Comparison of ENCODE assay signal across 30 cellular contexts in genomic region chr5:96712100-96712746, GRCh38. TPM values are rescaled to one million over a fixed set of nuclear protein-coding genes. Genes with fewer than 3 reads are reported as not detected.
A peak's percentile ranks its signal among the peaks of the same experiment; 100 is the strongest.
DNase-seq lines count a peak whose midpoint lies in the region; ATAC-seq and TF ChIP-seq lines count a peak whose summit lies in the region.
"Had no signal": no experiment of that assay in that cellular context is flagged by ENCODE, and none has a peak within 500 bp of the region (broad histone marks: within the 10 kb centered on the region; RNA-seq: fewer than 3 reads in every experiment).

No MANE protein-coding gene starts in this region.

- no peak overlapping the region for H3K4me3 ChIP-seq in CD8-positive, alpha-beta memory T cell (ENCODE audit: low read length)
- H3K4me3 ChIP-seq: cardiac muscle cell, coronary artery, skin epidermis, suprapubic skin, upper lobe of left lung had no signal

- no peak for TF ChIP-seq CTCF in progenitor cell of endocrine pancreas (IDR thresholded peaks at IDR 0.05; ENCODE audit: unreplicated experiment)

- H3K4me1 ChIP-seq in CD8-positive, alpha-beta memory T cell (ENCODE audit: insufficient read depth, low read length): peaks cover 34% of the 10 kb centered on the region

- no peak overlapping the region for H3K4me3 Mint-ChIP-seq in activated naive CD4-positive, alpha-beta T cell treated with anti-CD3 and anti-CD28 coated beads for 36 hours
- H3K4me3 Mint-ChIP-seq in CD8-positive, alpha-beta memory T cell: no peak overlapping the region
- H3K4me3 Mint-ChIP-seq in central memory CD8-positive, alpha-beta T cell: no peak overlapping the region
- no peak overlapping the region for H3K4me3 Mint-ChIP-seq in progenitor cell of endocrine pancreas (ENCODE audit: low read depth)
- H3K4me3 Mint-ChIP-seq: activated CD8-positive, alpha-beta T cell treated with anti-CD3 and anti-CD28 coated beads, Interleukin-2, amount 10 ng/mL, durations not matched to agents 7 days and 5 days; activated naive CD4-positive, alpha-beta T cell treated with anti-CD3 and anti-CD28 coated beads, Interleukin-2, amount 50 U/mL, for 24 hours; naive B cell; T-helper 1 cell treated with Interleukin-12 subunit alpha and Interleukin-12 subunit beta and Interleukin-4 antibody, amounts not matched to agents 30 μg/mL and 1 μg/mL, for 36 hours had no signal

- H3K36me3 ChIP-seq in CD8-positive, alpha-beta memory T cell (ENCODE audit: insufficient read depth, low read length): no peaks in the 10 kb centered on the region
- H3K36me3 ChIP-seq: cardiac muscle cell, suprapubic skin, upper lobe of left lung had no signal

- intact Hi-C loops in activated naive CD4-positive, alpha-beta T cell treated with anti-CD3 and anti-CD28 coated beads for 36 hours (cut with micrococcal nuclease): no loop called here

- no peak for DNase-seq in activated naive CD4-positive, alpha-beta T cell treated with anti-CD3 and anti-CD28 coated beads for 36 hours
- DNase-seq in activated naive CD4-positive, alpha-beta T cell treated with anti-CD3 and anti-CD28 coated beads, Interleukin-2, amount 50 U/mL, for 72 hours (ENCODE audit: low spot score in 2 of 2): no peak
- no peak for DNase-seq in CD8-positive, alpha-beta memory T cell
- no peak for DNase-seq in central memory CD8-positive, alpha-beta T cell (ENCODE audit: low spot score in 2 of 2)
- no peak for DNase-seq in progenitor cell of endocrine pancreas (ENCODE audit: low spot score, unreplicated experiment)
- no peak for DNase-seq in KG1 (lab: John Stamatoyannopoulos, UW)
- DNase-seq in stimulated activated CD4-positive, alpha-beta T cell treated with anti-CD3 and anti-CD28 coated beads, Interleukin-2, amount 100 ng/mL, for 48 hours: no peak
- DNase-seq: activated CD4-positive, alpha-beta T cell treated with anti-CD3 and anti-CD28 coated beads for 1 hour; activated CD8-positive, alpha-beta T cell treated with anti-CD3 and anti-CD28 coated beads, Interleukin-2, amount 10 ng/mL, durations not matched to agents 7 days and 5 days; aorta; effector memory CD4-positive, alpha-beta T cell; EL; GOT3; midbrain; MM.1S; naive B cell; NCI-H1930; NCI-H510A treated with DMSO at 0.1 percent for 48 hours; occipital lobe; RPMI8226; stimulated activated naive CD4-positive, alpha-beta T cell; upper lobe of left lung had no signal

- peaks cover 19% of the 10 kb centered on the region for H3K4me1 Mint-ChIP-seq in activated naive CD4-positive, alpha-beta T cell treated with anti-CD3 and anti-CD28 coated beads for 36 hours (ENCODE audit: low read depth)
- peaks cover 46 to 87% (median 85%) of the 10 kb centered on the region in 3 donors for H3K4me1 Mint-ChIP-seq in CD8-positive, alpha-beta memory T cell
- peaks cover 55% of the 10 kb centered on the region for H3K4me1 Mint-ChIP-seq in central memory CD8-positive, alpha-beta T cell
- H3K4me1 Mint-ChIP-seq in progenitor cell of endocrine pancreas (ENCODE audit: low read depth): peaks cover 46% of the 10 kb centered on the region

- H3K36me3 Mint-ChIP-seq in activated naive CD4-positive, alpha-beta T cell treated with anti-CD3 and anti-CD28 coated beads for 36 hours (ENCODE audit: low read depth): peaks cover 1% of the 10 kb centered on the region
- no peaks in the 10 kb centered on the region for H3K36me3 Mint-ChIP-seq in activated naive CD4-positive, alpha-beta T cell treated with anti-CD3 and anti-CD28 coated beads, Interleukin-2, amount 50 U/mL, for 72 hours
- peaks cover 0 to 22% (median 5%) of the 10 kb centered on the region in 3 donors for H3K36me3 Mint-ChIP-seq in CD8-positive, alpha-beta memory T cell
- H3K36me3 Mint-ChIP-seq in central memory CD8-positive, alpha-beta T cell (ENCODE audit: insufficient read depth): peaks cover 13% of the 10 kb centered on the region
- H3K36me3 Mint-ChIP-seq in progenitor cell of endocrine pancreas (ENCODE audit: insufficient read depth): no peaks in the 10 kb centered on the region

- POLR2A ChIA-PET in CD8-positive, alpha-beta memory T cell (lab: Charles Lee): no interaction called here

- no peaks in the 10 kb centered on the region for H3K27me3 ChIP-seq in CD8-positive, alpha-beta memory T cell (ENCODE audit: insufficient read depth, low read length, poor library complexity, severe bottlenecking)
- H3K27me3 ChIP-seq: cardiac muscle cell, suprapubic skin, upper lobe of left lung had no signal

- no peak overlapping the region for H3K27ac ChIP-seq in CD8-positive, alpha-beta memory T cell (ENCODE audit: low read depth, low read length)
- H3K27ac ChIP-seq: cardiac muscle cell, coronary artery, KMS-11, skin epidermis, suprapubic skin, upper lobe of left lung had no signal

- CTCF ChIA-PET in activated naive CD4-positive, alpha-beta T cell treated with anti-CD3 and anti-CD28 coated beads for 36 hours (lab: Charles Lee): no interaction called here
- CTCF ChIA-PET in CD8-positive, alpha-beta memory T cell (lab: Charles Lee): no interaction called here

- H3K27ac Mint-ChIP-seq in activated naive CD4-positive, alpha-beta T cell treated with anti-CD3 and anti-CD28 coated beads for 36 hours: peak overlapping the region; percentile 33
- no peak overlapping the region for H3K27ac Mint-ChIP-seq in activated naive CD4-positive, alpha-beta T cell treated with anti-CD3 and anti-CD28 coated beads, Interleukin-2, amount 50 U/mL, for 72 hours
- peak overlapping the region in 7 of 8 donors; percentile 32 to 86 (median 53) for H3K27ac Mint-ChIP-seq in CD8-positive, alpha-beta memory T cell
- H3K27ac Mint-ChIP-seq in central memory CD8-positive, alpha-beta T cell (ENCODE audit: low read depth): peak overlapping the region; percentile 80
- peak overlapping the region; percentile 50 for H3K27ac Mint-ChIP-seq in progenitor cell of endocrine pancreas
- H3K27ac Mint-ChIP-seq: activated CD8-positive, alpha-beta T cell treated with anti-CD3 and anti-CD28 coated beads, Interleukin-2, amount 10 ng/mL, durations not matched to agents 7 days and 5 days; activated naive CD4-positive, alpha-beta T cell treated with anti-CD3 and anti-CD28 coated beads, Interleukin-2, amount 50 U/mL, for 24 hours; T-helper 1 cell treated with Interleukin-12 subunit alpha and Interleukin-12 subunit beta and Interleukin-4 antibody, amounts not matched to agents 30 μg/mL and 1 μg/mL, for 36 hours had no signal

- H3K9me3 Mint-ChIP-seq in activated naive CD4-positive, alpha-beta T cell treated with anti-CD3 and anti-CD28 coated beads for 36 hours: no peaks in the 10 kb centered on the region
- H3K9me3 Mint-ChIP-seq in activated naive CD4-positive, alpha-beta T cell treated with anti-CD3 and anti-CD28 coated beads, Interleukin-2, amount 50 U/mL, for 72 hours: peaks cover 0 to 4% of the 10 kb centered on the region in 2 donors
- no peaks in the 10 kb centered on the region for H3K9me3 Mint-ChIP-seq in CD8-positive, alpha-beta memory T cell
- H3K9me3 Mint-ChIP-seq in central memory CD8-positive, alpha-beta T cell: no peaks in the 10 kb centered on the region
- H3K9me3 Mint-ChIP-seq in progenitor cell of endocrine pancreas (ENCODE audit: low read depth): no peaks in the 10 kb centered on the region
- H3K9me3 Mint-ChIP-seq: activated naive CD4-positive, alpha-beta T cell treated with anti-CD3 and anti-CD28 coated beads, Interleukin-2, amount 50 U/mL, for 24 hours; naive B cell; T-helper 1 cell treated with Interleukin-12 subunit alpha and Interleukin-12 subunit beta and Interleukin-4 antibody, amounts not matched to agents 30 μg/mL and 1 μg/mL, for 36 hours had no signal

- no peak for ATAC-seq in activated naive CD4-positive, alpha-beta T cell treated with anti-CD3 and anti-CD28 coated beads, Interleukin-2, amount 50 U/mL, for 72 hours
- ATAC-seq in central memory CD8-positive, alpha-beta T cell (replicated peaks; ENCODE audit: extremely low read depth, poor library complexity, severe bottlenecking): no peak
- no peak for ATAC-seq in GM21381 (IDR thresholded peaks at IDR 0.05; ENCODE audit: unreplicated experiment)
- ATAC-seq: activated CD8-positive, alpha-beta T cell treated with anti-CD3 and anti-CD28 coated beads, Interleukin-2, amount 10 ng/mL, durations not matched to agents 7 days and 5 days had no signal

- H3K9me3 ChIP-seq in CD8-positive, alpha-beta memory T cell (ENCODE audit: low read length): no peaks in the 10 kb centered on the region
- H3K9me3 ChIP-seq: suprapubic skin, upper lobe of left lung had no signal

- no peaks in the 10 kb centered on the region for H3K27me3 Mint-ChIP-seq in activated naive CD4-positive, alpha-beta T cell treated with anti-CD3 and anti-CD28 coated beads for 36 hours (ENCODE audit: low read depth)
- no peaks in the 10 kb centered on the region for H3K27me3 Mint-ChIP-seq in CD8-positive, alpha-beta memory T cell
- H3K27me3 Mint-ChIP-seq in central memory CD8-positive, alpha-beta T cell: no peaks in the 10 kb centered on the region
- no peaks in the 10 kb centered on the region for H3K27me3 Mint-ChIP-seq in progenitor cell of endocrine pancreas
- H3K27me3 Mint-ChIP-seq: activated naive CD4-positive, alpha-beta T cell treated with anti-CD3 and anti-CD28 coated beads, Interleukin-2, amount 50 U/mL, for 24 hours; naive B cell had no signal

RNA-seq across cellular contexts. Expression of gene CAST, which starts 50.0 kb away (rescaled TPM):
- total RNA-seq in activated naive CD4-positive, alpha-beta T cell treated with anti-CD3 and anti-CD28 coated beads for 36 hours: 100 to 1,000 TPM; 118 to 122 TPM
- 100 to 1,000 TPM in 1 of 2 donors, 10 to 100 TPM in 1; 97.5 to 169 TPM for total RNA-seq in activated naive CD4-positive, alpha-beta T cell treated with anti-CD3 and anti-CD28 coated beads, Interleukin-2, amount 50 U/mL, for 72 hours
- total RNA-seq in CD8-positive, alpha-beta memory T cell: 100 to 1,000 TPM; 127 to 134 TPM
- 94.6 TPM for polyA plus RNA-seq in CD8-positive, alpha-beta memory T cell
- 97.0 and 111 TPM in 2 replicates for total RNA-seq in progenitor cell of endocrine pancreas

Comparison
In these comparisons a context has a peak if more than half of its experiments do, and no peak if none do; other contexts are left out.
1. H3K27ac Mint-ChIP-seq: peak in activated naive CD4-positive, alpha-beta T cell treated with anti-CD3 and anti-CD28 coated beads for 36 hours (single experiment), CD8-positive, alpha-beta memory T cell (7 of 8), central memory CD8-positive, alpha-beta T cell (single experiment) and progenitor cell of endocrine pancreas (single experiment); none in activated naive CD4-positive, alpha-beta T cell treated with anti-CD3 and anti-CD28 coated beads, Interleukin-2, amount 50 U/mL, for 72 hours (0 of 2).